1 cellular context compared by ENCODE assay signal in genomic region chr5:65624570-65625555, GRCh38.
TF ChIP-seq lines count a peak whose summit lies in the region.

Gene SHLD3 (plus strand): TSS chr5:65625027. CDS start chr5:65629588, 4,561 bp downstream.
Gene TRAPPC13 (plus strand): TSS chr5:65625027. CDS start chr5:65625061, 34 bp downstream.

TF ChIP-seq in HepG2, 621 proteins besides CTCF, POLR2A, EP300 and RAD21 (continued from another document and continues in another):
- TF ChIP-seq PRDM10 (CRISPR knock-in tag; IDR thresholded peaks at IDR 0.05; ENCODE audit: low read depth) (peak; percentile 53; the same call in 1 of the 2 replicates), GPBP1L1 (CRISPR knock-in tag; IDR thresholded peaks at IDR 0.05) (no peak), CREBL2 (CRISPR knock-in tag; IDR thresholded peaks at IDR 0.05; ENCODE audit: borderline replicate concordance) (no peak), TSC22D2 (CRISPR knock-in tag; IDR thresholded peaks at IDR 0.05; ENCODE audit: borderline replicate concordance) (no peak), ZSCAN25 (CRISPR knock-in tag; IDR thresholded peaks at IDR 0.05) (no peak), SSRP1 (CRISPR knock-in tag; IDR thresholded peaks at IDR 0.05) (0 out of 2 replicates have a peak, but pooled peaks have one; percentile 33), ZNF251 (CRISPR knock-in tag; IDR thresholded peaks at IDR 0.05) (no peak), POLR2AphosphoS2 (IDR thresholded peaks at IDR 0.05; ENCODE audit: low read depth, low read length) (no peak), ARID3A (IDR thresholded peaks at IDR 0.05; ENCODE audit: low read depth, low read length) (no peak), DNMT3B (CRISPR knock-in tag; conservative IDR thresholded peaks at IDR 0.05) (no peak), PHF20 (CRISPR knock-in tag; IDR thresholded peaks at IDR 0.05) (peak; percentile 85), ZFP82 (CRISPR knock-in tag; IDR thresholded peaks at IDR 0.05; ENCODE audit: borderline replicate concordance) (no peak), MAX (IDR thresholded peaks at IDR 0.05) (peak; percentile 54), CREB3 (CRISPR knock-in tag; IDR thresholded peaks at IDR 0.05) (0 out of 2 replicates have a peak, but pooled peaks have one; percentile 19), RFXAP (CRISPR knock-in tag; IDR thresholded peaks at IDR 0.05; ENCODE audit: borderline replicate concordance) (no peak), ZNF496 (CRISPR knock-in tag; IDR thresholded peaks at IDR 0.05; ENCODE audit: insufficient replicate concordance) (no peak), ETV5 (CRISPR knock-in tag; IDR thresholded peaks at IDR 0.05; ENCODE audit: borderline replicate concordance) (peak; percentile 39; the same call in 1 of the 2 replicates), ZNF781 (CRISPR knock-in tag; IDR thresholded peaks at IDR 0.05; ENCODE audit: borderline replicate concordance, not compliant biosample characterization) (no peak), ZNF770 (CRISPR knock-in tag; IDR thresholded peaks at IDR 0.05) (0 out of 2 replicates have a peak, but pooled peaks have one; percentile 8), POLR2AphosphoS5 (IDR thresholded peaks at IDR 0.05; ENCODE audit: low read depth, low read length) (peak; percentile 74), MYC (CRISPR knock-in tag; IDR thresholded peaks at IDR 0.05; ENCODE audit: borderline replicate concordance) (peak; percentile 35; the same call in 1 of the 2 replicates), ZNF816 (CRISPR knock-in tag; IDR thresholded peaks at IDR 0.05; ENCODE audit: borderline replicate concordance) (no peak), ZNF296 (CRISPR knock-in tag; conservative IDR thresholded peaks at IDR 0.05) (no peak), DR1 (CRISPR knock-in tag; IDR thresholded peaks at IDR 0.05) (peak; percentile 44; the same call in 1 of the 2 replicates), PHF5A (CRISPR knock-in tag; IDR thresholded peaks at IDR 0.05; ENCODE audit: low read depth, unreplicated experiment) (no peak), RARA (CRISPR knock-in tag; IDR thresholded peaks at IDR 0.05) (peak; percentile 38; the same call in 1 of the 2 replicates), BRCA1 (CRISPR knock-in tag; IDR thresholded peaks at IDR 0.05) (no peak), ZNF703 (CRISPR knock-in tag; IDR thresholded peaks at IDR 0.05; ENCODE audit: borderline replicate concordance) (no peak), ISL2 (CRISPR knock-in tag; IDR thresholded peaks at IDR 0.05) (0 out of 2 replicates have a peak, but pooled peaks have one; percentile 36), HCFC1 (IDR thresholded peaks at IDR 0.05; ENCODE audit: low read depth, low read length) (peak; percentile 67; the same call in 1 of the 2 replicates), MTERF4 (CRISPR knock-in tag; IDR thresholded peaks at IDR 0.05) (no peak), ZNF605 (CRISPR knock-in tag; IDR thresholded peaks at IDR 0.05) (no peak), PAWR (CRISPR knock-in tag; IDR thresholded peaks at IDR 0.05; ENCODE audit: borderline replicate concordance) (no peak), SALL1 (CRISPR knock-in tag; IDR thresholded peaks at IDR 0.05) (peak; percentile 34; the same call in 1 of the 2 replicates), ZNF264 (CRISPR knock-in tag; IDR thresholded peaks at IDR 0.05) (peak; percentile 53; the same call in 1 of the 2 replicates), ARID5B (CRISPR knock-in tag; IDR thresholded peaks at IDR 0.05) (peak; percentile 31; the same call in 1 of the 2 replicates), RNF219 (CRISPR knock-in tag; IDR thresholded peaks at IDR 0.05) (no peak)
